ENCODE assay signal across 24 cellular contexts in the genomic region with DNA sequence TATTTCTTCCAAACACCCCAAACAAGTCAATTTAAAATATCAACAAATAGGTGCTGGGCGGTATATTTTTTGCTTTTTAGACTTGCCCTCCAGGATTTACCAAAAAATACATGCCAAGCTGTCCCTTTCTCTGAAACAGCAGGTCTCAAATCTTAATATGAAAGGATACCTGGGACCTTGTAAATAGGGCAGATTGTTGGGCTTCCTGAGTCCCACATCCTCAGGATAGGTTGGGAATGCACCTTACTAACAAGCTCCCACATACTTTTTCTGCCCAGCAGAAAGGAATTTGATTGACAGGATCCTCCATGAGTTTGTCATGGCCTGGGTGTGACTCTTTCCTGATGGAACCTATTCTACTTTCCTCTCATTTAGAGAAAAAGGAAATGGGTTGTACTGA. TPM values are rescaled to one million over a fixed set of nuclear protein-coding genes. Genes with fewer than 3 reads are reported as not detected.
"Had no signal": no experiment of that assay in that cellular context is flagged by ENCODE, and none has a peak within 500 bp of the region (broad histone marks: within the 10 kb centered on the region; RNA-seq: fewer than 3 reads in every experiment).

No MANE protein-coding gene starts in this region.

- H3K9me3 Mint-ChIP-seq: stimulated activated effector memory CD8-positive, alpha-beta T cell treated with anti-CD3 and anti-CD28 coated beads, Interleukin-12 subunit alpha, Interleukin-12 subunit beta, amount 100 ng/mL, for 72 hours; stimulated activated naive CD8-positive, alpha-beta T cell treated with anti-CD3 and anti-CD28 coated beads, Interleukin-15, Interleukin-2, amounts not matched to agents 100 ng/mL and 50 ng/mL, for 24 hours had no signal

- H3K36me3 Mint-ChIP-seq: naive B cell; stimulated activated effector memory CD8-positive, alpha-beta T cell treated with anti-CD3 and anti-CD28 coated beads, Interleukin-12 subunit alpha, Interleukin-12 subunit beta, amount 100 ng/mL, for 72 hours had no signal

- H3K9me3 ChIP-seq: colonic mucosa, psoas muscle, right lobe of liver, upper lobe of left lung, uterus had no signal

- H3K4me1 ChIP-seq: colonic mucosa, right lobe of liver had no signal

- H3K27ac ChIP-seq: colonic mucosa, hepatocyte, psoas muscle, right lobe of liver, tibial artery, upper lobe of left lung, uterus had no signal

- H3K4me3 ChIP-seq: colonic mucosa, hepatocyte, lung, psoas muscle, right lobe of liver, tibial artery, upper lobe of left lung, uterus had no signal

- H3K27ac Mint-ChIP-seq: naive B cell; nephron; stimulated activated effector memory CD8-positive, alpha-beta T cell treated with anti-CD3 and anti-CD28 coated beads, Interleukin-12 subunit alpha, Interleukin-12 subunit beta, amount 100 ng/mL, for 72 hours; stimulated activated naive CD8-positive, alpha-beta T cell treated with anti-CD3 and anti-CD28 coated beads, Interleukin-15, Interleukin-2, amounts not matched to agents 100 ng/mL and 50 ng/mL, for 24 hours had no signal

- ATAC-seq: left colon; left ventricle myocardium superior; psoas muscle; right lobe of liver; stimulated activated effector memory CD8-positive, alpha-beta T cell treated with anti-CD3 and anti-CD28 coated beads, Interleukin-12 subunit alpha, Interleukin-12 subunit beta, amount 100 ng/mL, for 72 hours had no signal

- H3K27me3 ChIP-seq: tibial artery, upper lobe of left lung, uterus had no signal

- H3K36me3 ChIP-seq: colonic mucosa, right lobe of liver, tibial artery, upper lobe of left lung, uterus had no signal

- H3K4me3 Mint-ChIP-seq: naive B cell; stimulated activated effector memory CD8-positive, alpha-beta T cell treated with anti-CD3 and anti-CD28 coated beads, Interleukin-12 subunit alpha, Interleukin-12 subunit beta, amount 100 ng/mL, for 72 hours; stimulated activated naive CD8-positive, alpha-beta T cell treated with anti-CD3 and anti-CD28 coated beads, Interleukin-15, Interleukin-2, amounts not matched to agents 100 ng/mL and 50 ng/mL, for 24 hours had no signal

- DNase-seq: colonic mucosa; dermis blood vessel endothelial cell; foreskin melanocyte; head of caudate nucleus; kidney; left colon; left ventricle myocardium superior; mesenchymal stem cell; midbrain; naive B cell; occipital lobe; psoas muscle; retina; right lobe of liver; stimulated activated CD4-positive, alpha-beta T cell treated with anti-CD3 and anti-CD28 coated beads, Interleukin-4, amount 100 ng/mL, for 1 hour; stimulated activated CD8-positive, alpha-beta memory T cell treated with anti-CD3 and anti-CD28 coated beads, Interleukin-4, amount 100 ng/mL, for 48 hours; tibial artery; upper lobe of left lung; uterus had no signal

- H3K4me1 Mint-ChIP-seq: stimulated activated effector memory CD8-positive, alpha-beta T cell treated with anti-CD3 and anti-CD28 coated beads, Interleukin-12 subunit alpha, Interleukin-12 subunit beta, amount 100 ng/mL, for 72 hours had no signal

RNA-seq across cellular contexts. Expression of a gene that starts 4.9 kb away (rescaled TPM):
- total RNA-seq: dermis blood vessel endothelial cell had no signal
